Comparison of ENCODE assay signal across 13 cellular contexts in the genomic region with DNA sequence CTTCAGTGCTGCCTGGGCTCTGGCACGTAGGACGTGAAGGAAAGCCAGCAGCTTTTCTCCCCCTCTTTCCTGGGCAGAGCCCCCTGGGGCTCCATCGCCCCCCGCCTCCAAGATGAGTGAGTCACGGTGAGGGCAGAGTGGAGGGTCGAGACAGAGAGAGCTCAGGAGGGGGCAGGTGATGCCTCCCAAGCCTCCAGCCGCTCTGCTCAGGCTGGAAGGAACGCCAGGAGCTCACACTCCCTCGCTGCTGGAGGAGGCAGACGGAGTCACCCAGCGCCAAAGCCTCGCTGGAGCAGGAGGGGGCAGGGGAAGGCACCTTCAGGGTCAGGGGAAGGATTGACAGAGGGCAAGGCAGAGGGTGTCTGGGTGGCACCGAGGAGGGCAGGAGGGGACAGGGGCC.
DNase-seq lines count a peak whose midpoint lies in the region; ATAC-seq and TF ChIP-seq lines count a peak whose summit lies in the region.
"Had no signal": no experiment of that assay in that cellular context is flagged by ENCODE, and none has a peak within 500 bp of the region (broad histone marks: within the 10 kb centered on the region; RNA-seq: fewer than 3 reads in every experiment).

No MANE protein-coding gene starts in this region.

- TF ChIP-seq CTCF in heart right ventricle (IDR thresholded peaks at IDR 0.05) (no peak), endodermal cell (conservative IDR thresholded peaks at IDR 0.05) (no peak), nephron (IDR thresholded peaks at IDR 0.05; ENCODE audit: unreplicated experiment in 3 of 3) (no peak), transverse colon (IDR thresholded peaks at IDR 0.05) (no peak)
- no peak for TF ChIP-seq CTCF in activated CD8-positive, alpha-beta T cell treated with anti-CD3 and anti-CD28 coated beads for 36 hours (IDR thresholded peaks at IDR 0.05)

- no peaks in the 10 kb centered on the region for H3K27me3 Mint-ChIP-seq in endodermal cell (ENCODE audit: insufficient read depth)
- H3K27me3 Mint-ChIP-seq in nephron (ENCODE audit: low read depth): peaks cover 41% of the 10 kb centered on the region
- no peaks in the 10 kb centered on the region for H3K27me3 Mint-ChIP-seq in activated CD8-positive, alpha-beta memory T cell treated with anti-CD3 and anti-CD28 coated beads, Interleukin-2, amount 10 ng/mL, durations not matched to agents 7 days and 5 days
- no peaks in the 10 kb centered on the region for H3K27me3 Mint-ChIP-seq in activated CD8-positive, alpha-beta T cell treated with anti-CD3 and anti-CD28 coated beads for 36 hours
- H3K27me3 Mint-ChIP-seq: activated B cell treated with CpG ODN at 0.5 μM for 24 hours had no signal

- in situ Hi-C loops in transverse colon (cut with MboI; ENCODE audit: low pct_ligation_motif_present in 1 of 4, low pct_unique_long_range_greater_than_20kb in 1 of 4, low sequenced_read_pairs in 3 of 4): loop anchor here in 1 of 4 donors (25.0 kb wide), 1 partner anchor 185 kb away; no protein-coding TSS in a partner anchor

- H3K4me3 Mint-ChIP-seq in endodermal cell: peak overlapping the region; percentile 15
- peak overlapping the region; percentile 34 to 56 (median 45) for H3K4me3 Mint-ChIP-seq in nephron
- H3K4me3 Mint-ChIP-seq in activated CD8-positive, alpha-beta memory T cell treated with anti-CD3 and anti-CD28 coated beads, Interleukin-2, amount 10 ng/mL, durations not matched to agents 7 days and 5 days: no peak overlapping the region
- H3K4me3 Mint-ChIP-seq in activated CD8-positive, alpha-beta T cell treated with anti-CD3 and anti-CD28 coated beads for 36 hours: no peak overlapping the region
- H3K4me3 Mint-ChIP-seq: activated B cell treated with CpG ODN at 0.5 μM for 24 hours had no signal

- H3K9me3 Mint-ChIP-seq in endodermal cell (no peaks in the 10 kb centered on the region), nephron (no peaks in the 10 kb centered on the region)
- no peaks in the 10 kb centered on the region for H3K9me3 Mint-ChIP-seq in activated CD8-positive, alpha-beta memory T cell treated with anti-CD3 and anti-CD28 coated beads, Interleukin-2, amount 10 ng/mL, durations not matched to agents 7 days and 5 days (ENCODE audit: low read depth)
- no peaks in the 10 kb centered on the region for H3K9me3 Mint-ChIP-seq in activated CD8-positive, alpha-beta T cell treated with anti-CD3 and anti-CD28 coated beads for 36 hours
- H3K9me3 Mint-ChIP-seq: activated B cell treated with CpG ODN at 0.5 μM for 24 hours had no signal

- 47 to 51% methylated on average over 13 of the region's 13 CpGs for WGBS in heart right ventricle, 2 donors
- WGBS in endodermal cell (ENCODE audit: insufficient coverage in 1 of 2, insufficient read length in 1 of 2), 2 experiments: 67% methylated on average over 7 to 13 of the region's 13 CpGs
- WGBS in transverse colon (ENCODE audit: low coverage in 1 of 2), 2 donors: 41 to 77% methylated on average over 2 to 13 of the region's 13 CpGs

- no peak overlapping the region for H3K9ac ChIP-seq in endodermal cell (ENCODE audit: extremely low read depth, low read length, poor library complexity, severe bottlenecking)

- peaks cover 16 to 100% (median 79%) of the 10 kb centered on the region in 9 donors for H3K4me1 ChIP-seq in heart right ventricle
- H3K4me1 ChIP-seq in endodermal cell (ENCODE audit: control insufficient read depth, insufficient read depth, low read length): peaks cover 25% of the 10 kb centered on the region
- peaks cover 80 to 99% (median 88%) of the 10 kb centered on the region in 4 donors for H3K4me1 ChIP-seq in transverse colon

- DNase-seq in heart right ventricle (no peak), cardiac septum (ENCODE audit: low spot score) (no peak), endodermal cell (peak; percentile 63), transverse colon (no peak), posterior cingulate gyrus (no peak)
- DNase-seq in activated CD8-positive, alpha-beta memory T cell treated with anti-CD3 and anti-CD28 coated beads, Interleukin-2, amount 10 ng/mL, durations not matched to agents 7 days and 5 days: no peak
- DNase-seq in activated CD8-positive, alpha-beta T cell treated with anti-CD3 and anti-CD28 coated beads for 36 hours: no peak
- DNase-seq: activated B cell treated with CpG ODN at 0.5 μM for 24 hours, activated gamma-delta T cell, dorsolateral prefrontal cortex, NCI-H524 treated with DMSO at 0.1 percent for 48 hours had no signal

- ATAC-seq in heart right ventricle: peak in 1 of 8 donors; percentile 0
- no peak for ATAC-seq in activated CD8-positive, alpha-beta memory T cell treated with anti-CD3 and anti-CD28 coated beads, Interleukin-2, amount 10 ng/mL, durations not matched to agents 7 days and 5 days
- ATAC-seq in activated CD8-positive, alpha-beta T cell treated with anti-CD3 and anti-CD28 coated beads for 36 hours: no peak

- intact Hi-C loops in heart right ventricle (cut with DNase I): loop anchor here in 3 of 10 donors (5.0 to 10.0 kb wide), 3 partner anchors 120 to 188 kb away; partner anchors contain the start of gene CASZ1 (in 1 of the 3)
- intact Hi-C loops in cardiac septum (cut with DNase I): no loop called here
- intact Hi-C loops in transverse colon (cut with DNase I; ENCODE audit: low total_unique reads): no loop called here
- intact Hi-C loops in posterior cingulate gyrus (cut with DNase I): no loop called here
- intact Hi-C loops in activated CD8-positive, alpha-beta T cell treated with anti-CD3 and anti-CD28 coated beads for 36 hours (cut with micrococcal nuclease): no loop called here

- POLR2A ChIA-PET in activated CD8-positive, alpha-beta T cell treated with anti-CD3 and anti-CD28 coated beads for 36 hours (lab: Charles Lee): interaction anchor here (1.4 kb wide), 1 partner anchor 12 kb away, joined by 3 read pairs; no protein-coding TSS in a partner anchor

- H3K36me3 ChIP-seq in heart right ventricle (no peaks in the 10 kb centered on the region), endodermal cell (ENCODE audit: control insufficient read depth, insufficient read depth, low read length) (no peaks in the 10 kb centered on the region), transverse colon (no peaks in the 10 kb centered on the region)
- H3K36me3 ChIP-seq: tibial nerve had no signal

- TF ChIP-seq EP300 in transverse colon (IDR thresholded peaks at IDR 0.05; ENCODE audit: low read depth): no peak

- H3K4me3 ChIP-seq in heart right ventricle: no peak overlapping the region
- H3K4me3 ChIP-seq in endodermal cell (ENCODE audit: low read length): no peak overlapping the region
- no peak overlapping the region for H3K4me3 ChIP-seq in transverse colon
- H3K4me3 ChIP-seq: dorsolateral prefrontal cortex, tibial nerve had no signal

- CTCF ChIA-PET in activated CD8-positive, alpha-beta memory T cell treated with anti-CD3 and anti-CD28 coated beads, Interleukin-2, amount 10 ng/mL, durations not matched to agents 7 days and 5 days (lab: Charles Lee): no interaction called here
- CTCF ChIA-PET in activated CD8-positive, alpha-beta T cell treated with anti-CD3 and anti-CD28 coated beads for 36 hours (lab: Charles Lee): no interaction called here

- TF ChIP-seq POLR2A in transverse colon (IDR thresholded peaks at IDR 0.05): no peak

- H3K9me3 ChIP-seq in heart right ventricle (no peaks in the 10 kb centered on the region), endodermal cell (ENCODE audit: control insufficient read depth, low read length) (no peaks in the 10 kb centered on the region), transverse colon (no peaks in the 10 kb centered on the region)
- H3K9me3 ChIP-seq: tibial nerve had no signal

- H3K27ac Mint-ChIP-seq in endodermal cell (peak overlapping the region; percentile 52), nephron (peak overlapping the region; percentile 92 to 96 (median 93))
- no peak overlapping the region for H3K27ac Mint-ChIP-seq in activated CD8-positive, alpha-beta memory T cell treated with anti-CD3 and anti-CD28 coated beads, Interleukin-2, amount 10 ng/mL, durations not matched to agents 7 days and 5 days
- no peak overlapping the region for H3K27ac Mint-ChIP-seq in activated CD8-positive, alpha-beta T cell treated with anti-CD3 and anti-CD28 coated beads for 36 hours
- H3K27ac Mint-ChIP-seq: activated B cell treated with CpG ODN at 0.5 μM for 24 hours had no signal

- peaks cover 35% of the 10 kb centered on the region for H3K4me1 Mint-ChIP-seq in endodermal cell
- peaks cover 75% of the 10 kb centered on the region for H3K4me1 Mint-ChIP-seq in nephron
- H3K4me1 Mint-ChIP-seq in activated CD8-positive, alpha-beta memory T cell treated with anti-CD3 and anti-CD28 coated beads, Interleukin-2, amount 10 ng/mL, durations not matched to agents 7 days and 5 days: no peaks in the 10 kb centered on the region
- H3K4me1 Mint-ChIP-seq in activated CD8-positive, alpha-beta T cell treated with anti-CD3 and anti-CD28 coated beads for 36 hours (ENCODE audit: low read depth): peaks cover 6% of the 10 kb centered on the region

- H3K27ac ChIP-seq in heart right ventricle (peak overlapping the region in 8 of 10 donors; percentile 8 to 92 (median 52)), endodermal cell (ENCODE audit: low read depth, low read length) (no peak overlapping the region), transverse colon (peak overlapping the region; percentile 83 to 95 (median 94))
- H3K27ac ChIP-seq: dorsolateral prefrontal cortex had no signal

- no peaks in the 10 kb centered on the region for H3K27me3 ChIP-seq in heart right ventricle
- H3K27me3 ChIP-seq in endodermal cell (ENCODE audit: control insufficient read depth, insufficient read depth, low read length, poor library complexity, severe bottlenecking): no peaks in the 10 kb centered on the region
- H3K27me3 ChIP-seq in transverse colon: no peaks in the 10 kb centered on the region
- H3K27me3 ChIP-seq: dorsolateral prefrontal cortex had no signal

- H3K36me3 Mint-ChIP-seq in endodermal cell (ENCODE audit: low read depth) (no peaks in the 10 kb centered on the region), nephron (ENCODE audit: low read depth) (no peaks in the 10 kb centered on the region)
- H3K36me3 Mint-ChIP-seq in activated CD8-positive, alpha-beta memory T cell treated with anti-CD3 and anti-CD28 coated beads, Interleukin-2, amount 10 ng/mL, durations not matched to agents 7 days and 5 days: no peaks in the 10 kb centered on the region
- no peaks in the 10 kb centered on the region for H3K36me3 Mint-ChIP-seq in activated CD8-positive, alpha-beta T cell treated with anti-CD3 and anti-CD28 coated beads for 36 hours (ENCODE audit: low read depth)

Comparison
In these comparisons a context has a peak if more than half of its experiments do, and no peak if none do; other contexts are left out.
1. H3K27ac Mint-ChIP-seq: peak in endodermal cell (single experiment) and nephron (3 of 3); none in activated CD8-positive, alpha-beta memory T cell treated with anti-CD3 and anti-CD28 coated beads, Interleukin-2, amount 10 ng/mL, durations not matched to agents 7 days and 5 days (single experiment) and activated CD8-positive, alpha-beta T cell treated with anti-CD3 and anti-CD28 coated beads for 36 hours (single experiment).
2. H3K4me3 Mint-ChIP-seq: peak in endodermal cell (single experiment) and nephron (3 of 3); none in activated CD8-positive, alpha-beta memory T cell treated with anti-CD3 and anti-CD28 coated beads, Interleukin-2, amount 10 ng/mL, durations not matched to agents 7 days and 5 days (single experiment) and activated CD8-positive, alpha-beta T cell treated with anti-CD3 and anti-CD28 coated beads for 36 hours (single experiment).